12 cellular contexts compared by ENCODE assay signal in the genomic region with DNA sequence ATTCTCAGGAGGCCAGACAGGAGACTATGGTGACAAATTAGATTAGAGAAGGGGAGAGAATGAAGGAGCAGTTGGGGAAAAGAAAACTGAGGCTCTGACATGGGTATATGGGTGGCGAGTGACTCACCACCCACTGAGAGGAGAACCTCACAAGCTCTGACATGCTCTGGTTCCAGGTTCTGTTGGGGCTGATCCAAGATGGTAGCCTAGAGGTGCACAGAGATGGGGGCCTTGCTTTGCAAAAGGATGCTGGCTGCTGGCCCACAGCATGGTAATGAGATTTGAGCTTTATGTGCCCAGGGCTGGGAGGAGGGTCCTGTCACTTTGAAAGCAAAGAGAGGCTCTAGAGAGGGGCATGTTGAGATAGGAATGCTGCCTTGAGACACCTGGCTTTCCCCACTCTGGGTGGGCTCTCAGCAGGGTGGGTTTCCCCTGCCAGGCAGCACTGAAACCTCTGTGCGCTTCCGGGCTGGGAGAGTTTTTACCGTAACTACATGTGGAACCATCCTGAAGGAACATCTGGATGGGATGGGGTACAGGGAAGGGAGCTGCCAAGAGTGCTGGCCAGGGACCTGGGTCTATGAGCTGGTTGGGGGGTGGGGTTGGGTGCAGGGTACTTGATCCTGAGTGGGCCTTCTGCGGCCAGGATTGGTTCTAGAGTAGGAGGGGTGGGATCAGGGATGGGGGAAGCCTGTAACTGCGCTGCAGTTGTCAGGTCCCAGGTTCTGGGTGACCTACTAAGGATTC. TPM values are rescaled to one million over a fixed set of nuclear protein-coding genes. Genes with fewer than 3 reads are reported as not detected.
DNase-seq lines count a peak whose midpoint lies in the region; ATAC-seq and TF ChIP-seq lines count a peak whose summit lies in the region.
"Had no signal": no experiment of that assay in that cellular context is flagged by ENCODE, and none has a peak within 500 bp of the region (broad histone marks: within the 10 kb centered on the region; RNA-seq: fewer than 3 reads in every experiment).

No MANE protein-coding gene starts in this region.

- intact Hi-C loops in activated CD8-positive, alpha-beta T cell treated with anti-CD3 and anti-CD28 coated beads for 36 hours (cut with micrococcal nuclease), result no loop called here
- intact Hi-C loops in esophagus muscularis mucosa (cut with DNase I), result loop anchor here (5.0 kb wide), 1 partner anchor 117 kb away; no protein-coding TSS in a partner anchor

- no peak overlapping the region for H3K4me3 ChIP-seq in esophagus muscularis mucosa
- H3K4me3 ChIP-seq: left lung had no signal

- H3K27me3 Mint-ChIP-seq in activated CD4-positive, alpha-beta T cell treated with anti-CD3 and anti-CD28 coated beads, Interleukin-2, amount 10 ng/mL, durations not matched to agents 7 days and 5 days, result no peaks in the 10 kb centered on the region
- no peaks in the 10 kb centered on the region for H3K27me3 Mint-ChIP-seq in activated CD8-positive, alpha-beta T cell treated with anti-CD3 and anti-CD28 coated beads for 36 hours
- H3K27me3 Mint-ChIP-seq in stimulated activated naive B cell treated with anti-CD40 and anti-IgM and Interleukin-4, amounts not matched to agents 10 μg/mL and 1 μg/mL and 100 μg/mL, for 72 hours, result no peaks in the 10 kb centered on the region

- H3K27ac Mint-ChIP-seq in activated CD4-positive, alpha-beta T cell treated with anti-CD3 and anti-CD28 coated beads, Interleukin-2, amount 10 ng/mL, durations not matched to agents 7 days and 5 days, result peak overlapping the region; percentile 79
- peak overlapping the region; percentile 61 for H3K27ac Mint-ChIP-seq in activated CD8-positive, alpha-beta T cell treated with anti-CD3 and anti-CD28 coated beads for 36 hours
- H3K27ac Mint-ChIP-seq in stimulated activated naive B cell treated with anti-CD40 and anti-IgM and Interleukin-4, amounts not matched to agents 10 μg/mL and 1 μg/mL and 100 μg/mL, for 72 hours, result peak overlapping the region; percentile 81

- peaks cover 58% of the 10 kb centered on the region for H3K4me1 Mint-ChIP-seq in activated CD4-positive, alpha-beta T cell treated with anti-CD3 and anti-CD28 coated beads, Interleukin-2, amount 10 ng/mL, durations not matched to agents 7 days and 5 days
- peaks cover 56% of the 10 kb centered on the region for H3K4me1 Mint-ChIP-seq in activated CD8-positive, alpha-beta T cell treated with anti-CD3 and anti-CD28 coated beads for 36 hours (ENCODE audit: low read depth)
- H3K4me1 Mint-ChIP-seq in stimulated activated naive B cell treated with anti-CD40 and anti-IgM and Interleukin-4, amounts not matched to agents 10 μg/mL and 1 μg/mL and 100 μg/mL, for 72 hours, result peaks cover 46 to 82% of the 10 kb centered on the region in 2 donors

- TF ChIP-seq POLR2A in esophagus muscularis mucosa (IDR thresholded peaks at IDR 0.05; ENCODE audit: low read depth), result no peak

- DNase-seq in activated CD4-positive, alpha-beta T cell treated with anti-CD3 and anti-CD28 coated beads, Interleukin-2, amount 10 ng/mL, durations not matched to agents 7 days and 5 days, result no peak
- DNase-seq in activated CD4-positive, alpha-beta T cell treated with anti-CD3 and anti-CD28 coated beads for 4 hours, result no peak
- DNase-seq in activated CD8-positive, alpha-beta T cell treated with anti-CD3 and anti-CD28 coated beads for 36 hours, result peak; percentile 50
- DNase-seq in esophagus muscularis mucosa (ENCODE audit: extremely low spot score) (no peak), 8988T (no peak), DMS53 (lab: John Stamatoyannopoulos, UW) (no peak)
- DNase-seq in stimulated activated naive B cell treated with anti-CD40 and anti-IgM and Interleukin-4, amounts not matched to agents 10 μg/mL and 1 μg/mL and 100 μg/mL, for 72 hours, result no peak
- no peak for DNase-seq in effector CD8-positive, alpha-beta T cell (lab: John Stamatoyannopoulos, UW)
- DNase-seq: ACHN, Kasumi-1, NCI-H446 had no signal

- H3K9me3 Mint-ChIP-seq in activated CD4-positive, alpha-beta T cell treated with anti-CD3 and anti-CD28 coated beads, Interleukin-2, amount 10 ng/mL, durations not matched to agents 7 days and 5 days, result no peaks in the 10 kb centered on the region
- no peaks in the 10 kb centered on the region for H3K9me3 Mint-ChIP-seq in activated CD8-positive, alpha-beta T cell treated with anti-CD3 and anti-CD28 coated beads for 36 hours
- H3K9me3 Mint-ChIP-seq in stimulated activated naive B cell treated with anti-CD40 and anti-IgM and Interleukin-4, amounts not matched to agents 10 μg/mL and 1 μg/mL and 100 μg/mL, for 72 hours, result no peaks in the 10 kb centered on the region

- POLR2A ChIA-PET in activated CD4-positive, alpha-beta T cell treated with anti-CD3 and anti-CD28 coated beads, Interleukin-2, amount 10 ng/mL, durations not matched to agents 7 days and 5 days (lab: Charles Lee), result interaction anchor here (0.7 kb wide), 1 partner anchor 144 kb away, joined by 3 read pairs; no protein-coding TSS in a partner anchor
- POLR2A ChIA-PET in activated CD8-positive, alpha-beta T cell treated with anti-CD3 and anti-CD28 coated beads for 36 hours (lab: Charles Lee), result interaction anchor here (0.7 to 19.8 kb wide), 5 partner anchors 13 to 52 kb away, joined by 3 to 308 read pairs (median 5); partner anchors contain the start of gene ANKRD13D

- H3K36me3 Mint-ChIP-seq in activated CD4-positive, alpha-beta T cell treated with anti-CD3 and anti-CD28 coated beads, Interleukin-2, amount 10 ng/mL, durations not matched to agents 7 days and 5 days (ENCODE audit: low read depth), result peaks cover 30% of the 10 kb centered on the region
- H3K36me3 Mint-ChIP-seq in activated CD8-positive, alpha-beta T cell treated with anti-CD3 and anti-CD28 coated beads for 36 hours (ENCODE audit: low read depth), result peaks cover 30% of the 10 kb centered on the region
- peaks cover 17 to 30% of the 10 kb centered on the region in 2 donors for H3K36me3 Mint-ChIP-seq in stimulated activated naive B cell treated with anti-CD40 and anti-IgM and Interleukin-4, amounts not matched to agents 10 μg/mL and 1 μg/mL and 100 μg/mL, for 72 hours

- H3K27ac ChIP-seq in esophagus muscularis mucosa (replicated peaks in 1 of 4), result peak overlapping the region in 3 of 4 donors; percentile 77 to 79 (median 78)

- TF ChIP-seq CTCF in activated CD8-positive, alpha-beta T cell treated with anti-CD3 and anti-CD28 coated beads for 36 hours (IDR thresholded peaks at IDR 0.05), result no peak
- TF ChIP-seq CTCF in esophagus muscularis mucosa (IDR thresholded peaks at IDR 0.05), result no peak

- H3K4me1 ChIP-seq in esophagus muscularis mucosa, result peaks cover 51 to 77% (median 65%) of the 10 kb centered on the region in 4 donors

- no peak for ATAC-seq in activated CD8-positive, alpha-beta T cell treated with anti-CD3 and anti-CD28 coated beads for 36 hours
- ATAC-seq in stimulated activated naive B cell treated with anti-CD40 and anti-IgM and Interleukin-4, amounts not matched to agents 10 μg/mL and 1 μg/mL and 100 μg/mL, for 72 hours (replicated peaks), result no peak

- no peaks in the 10 kb centered on the region for H3K27me3 ChIP-seq in esophagus muscularis mucosa

- peaks cover 0 to 8% (median 3%) of the 10 kb centered on the region in 4 donors for H3K36me3 ChIP-seq in esophagus muscularis mucosa

- CTCF ChIA-PET in activated CD4-positive, alpha-beta T cell treated with anti-CD3 and anti-CD28 coated beads, Interleukin-2, amount 10 ng/mL, durations not matched to agents 7 days and 5 days (lab: Charles Lee), result interaction anchor here (0.8 to 4.9 kb wide), 10 partner anchors 10 to 136 kb away, joined by 3 to 72 read pairs (median 3); partner anchors contain the start of genes POLD4 and PPP1CA
- CTCF ChIA-PET in activated CD8-positive, alpha-beta T cell treated with anti-CD3 and anti-CD28 coated beads for 36 hours (lab: Charles Lee), result interaction anchor here (1.2 to 4.9 kb wide), 6 partner anchors 13 to 117 kb away, joined by 4 to 60 read pairs (median 20); partner anchors contain the start of gene POLD4

- TF ChIP-seq EP300 in esophagus muscularis mucosa (IDR thresholded peaks at IDR 0.05), result no peak

- peak overlapping the region; percentile 76 for H3K4me3 Mint-ChIP-seq in activated CD4-positive, alpha-beta T cell treated with anti-CD3 and anti-CD28 coated beads, Interleukin-2, amount 10 ng/mL, durations not matched to agents 7 days and 5 days
- peak overlapping the region; percentile 42 for H3K4me3 Mint-ChIP-seq in activated CD8-positive, alpha-beta T cell treated with anti-CD3 and anti-CD28 coated beads for 36 hours
- peak overlapping the region; percentile 0 to 52 for H3K4me3 Mint-ChIP-seq in stimulated activated naive B cell treated with anti-CD40 and anti-IgM and Interleukin-4, amounts not matched to agents 10 μg/mL and 1 μg/mL and 100 μg/mL, for 72 hours

- WGBS in esophagus muscularis mucosa, result 91% methylated on average over 5 of the region's 6 CpGs

- H3K9me3 ChIP-seq in esophagus muscularis mucosa, result no peaks in the 10 kb centered on the region
- H3K9me3 ChIP-seq: left lung had no signal

RNA-seq across cellular contexts. Expression of gene GRK2, which starts 1.2 kb away (rescaled TPM):
- total RNA-seq in activated CD4-positive, alpha-beta T cell treated with anti-CD3 and anti-CD28 coated beads, Interleukin-2, amount 10 ng/mL, durations not matched to agents 7 days and 5 days, result 100 to 1,000 TPM; 306 to 324 TPM
- total RNA-seq in activated CD8-positive, alpha-beta T cell treated with anti-CD3 and anti-CD28 coated beads for 36 hours, result 100 to 1,000 TPM; 303 to 305 TPM
- 10 to 100 TPM; 46.9 to 68.8 (median 59.5) TPM for total RNA-seq in esophagus muscularis mucosa

RNA-seq across cellular contexts. Expression of gene ANKRD13D, which starts 24.0 kb away (rescaled TPM):
- total RNA-seq in activated CD4-positive, alpha-beta T cell treated with anti-CD3 and anti-CD28 coated beads, Interleukin-2, amount 10 ng/mL, durations not matched to agents 7 days and 5 days, result 100 to 1,000 TPM; 135 to 194 TPM
- total RNA-seq in activated CD8-positive, alpha-beta T cell treated with anti-CD3 and anti-CD28 coated beads for 36 hours, result 10 to 100 TPM; 75.4 to 78.7 TPM
- total RNA-seq in esophagus muscularis mucosa, result 10 to 100 TPM; 27.7 to 53.0 (median 39.5) TPM

RNA-seq across cellular contexts. Expression of gene SSH3, which starts 38.3 kb away (rescaled TPM):
- 1 to 10 TPM; 8.2 to 9.6 TPM for total RNA-seq in activated CD4-positive, alpha-beta T cell treated with anti-CD3 and anti-CD28 coated beads, Interleukin-2, amount 10 ng/mL, durations not matched to agents 7 days and 5 days
- 1 to 10 TPM; 7.4 to 9.1 TPM for total RNA-seq in activated CD8-positive, alpha-beta T cell treated with anti-CD3 and anti-CD28 coated beads for 36 hours
- 10 to 100 TPM; 28.2 to 51.5 (median 44.0) TPM for total RNA-seq in esophagus muscularis mucosa

Comparison
In these comparisons a context has a peak if more than half of its experiments do, and no peak if none do; other contexts are left out.
1. H3K4me3 Mint-ChIP-seq: peak in every context shown above with its lines; median percentile 76 in activated CD4-positive, alpha-beta T cell treated with anti-CD3 and anti-CD28 coated beads, Interleukin-2, amount 10 ng/mL, durations not matched to agents 7 days and 5 days; 42 in activated CD8-positive, alpha-beta T cell treated with anti-CD3 and anti-CD28 coated beads for 36 hours; 26 in stimulated activated naive B cell treated with anti-CD40 and anti-IgM and Interleukin-4, amounts not matched to agents 10 μg/mL and 1 μg/mL and 100 μg/mL, for 72 hours.
2. RNA of gene GRK2, which starts 1.2 kb away (total RNA-seq): 306 to 324 TPM in activated CD4-positive, alpha-beta T cell treated with anti-CD3 and anti-CD28 coated beads, Interleukin-2, amount 10 ng/mL, durations not matched to agents 7 days and 5 days and 303 to 305 TPM in activated CD8-positive, alpha-beta T cell treated with anti-CD3 and anti-CD28 coated beads for 36 hours; 46.9 to 68.8 TPM in esophagus muscularis mucosa; every median in the first group is over 4 times any median in the second.
3. Peak in every context shown above with its lines, with median percentiles within 50 percentile points of each other: H3K27ac Mint-ChIP-seq.